Comparison of ENCODE assay signal across 1 cellular context in genomic region chr7:149147730-149148653, GRCh38.
TF ChIP-seq lines count a peak whose summit lies in the region.

No MANE protein-coding gene starts in this region.

TF ChIP-seq in GM12878, 131 proteins besides CTCF, POLR2A, EP300 and RAD21 (continued from another document and continues in another):
- TF ChIP-seq, protein P1, sequence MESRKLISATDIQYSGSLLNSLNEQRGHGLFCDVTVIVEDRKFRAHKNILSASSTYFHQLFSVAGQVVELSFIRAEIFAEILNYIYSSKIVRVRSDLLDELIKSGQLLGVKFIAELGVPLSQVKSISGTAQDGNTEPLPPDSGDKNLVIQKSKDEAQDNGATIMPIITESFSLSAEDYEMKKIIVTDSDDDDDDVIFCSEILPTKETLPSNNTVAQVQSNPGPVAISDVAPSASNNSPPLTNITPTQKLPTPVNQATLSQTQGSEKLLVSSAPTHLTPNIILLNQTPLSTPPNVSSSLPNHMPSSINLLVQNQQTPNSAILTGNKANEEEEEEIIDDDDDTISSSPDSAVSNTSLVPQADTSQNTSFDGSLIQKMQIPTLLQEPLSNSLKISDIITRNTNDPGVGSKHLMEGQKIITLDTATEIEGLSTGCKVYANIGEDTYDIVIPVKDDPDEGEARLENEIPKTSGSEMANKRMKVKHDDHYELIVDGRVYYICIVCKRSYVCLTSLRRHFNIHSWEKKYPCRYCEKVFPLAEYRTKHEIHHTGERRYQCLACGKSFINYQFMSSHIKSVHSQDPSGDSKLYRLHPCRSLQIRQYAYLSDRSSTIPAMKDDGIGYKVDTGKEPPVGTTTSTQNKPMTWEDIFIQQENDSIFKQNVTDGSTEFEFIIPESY (IDR thresholded peaks at IDR 0.05) = no peak
- TF ChIP-seq WRNIP1 (IDR thresholded peaks at IDR 0.05; ENCODE audit: borderline replicate concordance, low read depth, low read length) = no peak
- TF ChIP-seq MYC (IDR thresholded peaks at IDR 0.05; ENCODE audit: insufficient read depth, insufficient read length, insufficient replicate concordance, low read length, severe bottlenecking) = no peak
- no peak for TF ChIP-seq STAT3 (IDR thresholded peaks at IDR 0.05; ENCODE audit: low read depth, low read length)
- no peak for TF ChIP-seq ESRRA (IDR thresholded peaks at IDR 0.05; ENCODE audit: low read length)
- no peak for TF ChIP-seq CHD4 (IDR thresholded peaks at IDR 0.05)
- TF ChIP-seq SPI1 (IDR thresholded peaks at IDR 0.05; ENCODE audit: borderline replicate concordance, insufficient read depth, low read depth, low read length) = no peak
- TF ChIP-seq MYB (IDR thresholded peaks at IDR 0.05; ENCODE audit: borderline replicate concordance, low read depth, low read length) = no peak
- no peak for TF ChIP-seq SMC3 (IDR thresholded peaks at IDR 0.05; ENCODE audit: borderline replicate concordance, low read length)
- TF ChIP-seq CHD2 (IDR thresholded peaks at IDR 0.05; ENCODE audit: borderline replicate concordance, low read depth, low read length) = 0 out of 2 replicates have a peak, but pooled peaks have one; percentile 23
- no peak for TF ChIP-seq RBBP5 (conservative IDR thresholded peaks at IDR 0.05)
- no peak for TF ChIP-seq ELK1 (IDR thresholded peaks at IDR 0.05; ENCODE audit: low read depth, low read length)
- TF ChIP-seq NR2C2 (IDR thresholded peaks at IDR 0.05; ENCODE audit: borderline replicate concordance, control insufficient read depth, insufficient read length, low read depth) = no peak
- TF ChIP-seq ETV6 (conservative IDR thresholded peaks at IDR 0.05 in 1 of 2, IDR thresholded peaks at IDR 0.05 in 1 of 2; ENCODE audit: borderline replicate concordance in 1 of 2, low read depth in 1 of 2) = no peak
- no peak for TF ChIP-seq NBN (IDR thresholded peaks at IDR 0.05)
- TF ChIP-seq CBX5 (IDR thresholded peaks at IDR 0.05; ENCODE audit: low read depth) = peak; percentile 73; the same call in 1 of the 2 replicates
- peak in 1 of 2 experiments; percentile 68; a peak in 2 of 4 replicates for TF ChIP-seq BHLHE40 (IDR thresholded peaks at IDR 0.05; ENCODE audit: borderline replicate concordance in 1 of 2, low read depth in 2 of 2, low read length in 1 of 2)
- TF ChIP-seq E4F1 (IDR thresholded peaks at IDR 0.05; ENCODE audit: borderline replicate concordance, partially characterized antibody) = no peak
- no peak for TF ChIP-seq NRF1 (conservative IDR thresholded peaks at IDR 0.05; ENCODE audit: low read depth, low read length)
- 0 out of 2 replicates have a peak, but pooled peaks have one; percentile 6 for TF ChIP-seq PAX5 (IDR thresholded peaks at IDR 0.05; ENCODE audit: borderline replicate concordance, low read depth, low read length)
- TF ChIP-seq, protein P2, sequence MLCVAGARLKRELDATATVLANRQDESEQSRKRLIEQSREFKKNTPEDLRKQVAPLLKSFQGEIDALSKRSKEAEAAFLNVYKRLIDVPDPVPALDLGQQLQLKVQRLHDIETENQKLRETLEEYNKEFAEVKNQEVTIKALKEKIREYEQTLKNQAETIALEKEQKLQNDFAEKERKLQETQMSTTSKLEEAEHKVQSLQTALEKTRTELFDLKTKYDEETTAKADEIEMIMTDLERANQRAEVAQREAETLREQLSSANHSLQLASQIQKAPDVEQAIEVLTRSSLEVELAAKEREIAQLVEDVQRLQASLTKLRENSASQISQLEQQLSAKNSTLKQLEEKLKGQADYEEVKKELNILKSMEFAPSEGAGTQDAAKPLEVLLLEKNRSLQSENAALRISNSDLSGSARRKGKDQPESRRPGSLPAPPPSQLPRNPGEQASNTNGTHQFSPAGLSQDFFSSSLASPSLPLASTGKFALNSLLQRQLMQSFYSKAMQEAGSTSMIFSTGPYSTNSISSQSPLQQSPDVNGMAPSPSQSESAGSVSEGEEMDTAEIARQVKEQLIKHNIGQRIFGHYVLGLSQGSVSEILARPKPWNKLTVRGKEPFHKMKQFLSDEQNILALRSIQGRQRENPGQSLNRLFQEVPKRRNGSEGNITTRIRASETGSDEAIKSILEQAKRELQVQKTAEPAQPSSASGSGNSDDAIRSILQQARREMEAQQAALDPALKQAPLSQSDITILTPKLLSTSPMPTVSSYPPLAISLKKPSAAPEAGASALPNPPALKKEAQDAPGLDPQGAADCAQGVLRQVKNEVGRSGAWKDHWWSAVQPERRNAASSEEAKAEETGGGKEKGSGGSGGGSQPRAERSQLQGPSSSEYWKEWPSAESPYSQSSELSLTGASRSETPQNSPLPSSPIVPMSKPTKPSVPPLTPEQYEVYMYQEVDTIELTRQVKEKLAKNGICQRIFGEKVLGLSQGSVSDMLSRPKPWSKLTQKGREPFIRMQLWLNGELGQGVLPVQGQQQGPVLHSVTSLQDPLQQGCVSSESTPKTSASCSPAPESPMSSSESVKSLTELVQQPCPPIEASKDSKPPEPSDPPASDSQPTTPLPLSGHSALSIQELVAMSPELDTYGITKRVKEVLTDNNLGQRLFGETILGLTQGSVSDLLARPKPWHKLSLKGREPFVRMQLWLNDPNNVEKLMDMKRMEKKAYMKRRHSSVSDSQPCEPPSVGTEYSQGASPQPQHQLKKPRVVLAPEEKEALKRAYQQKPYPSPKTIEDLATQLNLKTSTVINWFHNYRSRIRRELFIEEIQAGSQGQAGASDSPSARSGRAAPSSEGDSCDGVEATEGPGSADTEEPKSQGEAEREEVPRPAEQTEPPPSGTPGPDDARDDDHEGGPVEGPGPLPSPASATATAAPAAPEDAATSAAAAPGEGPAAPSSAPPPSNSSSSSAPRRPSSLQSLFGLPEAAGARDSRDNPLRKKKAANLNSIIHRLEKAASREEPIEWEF (IDR thresholded peaks at IDR 0.05; ENCODE audit: insufficient replicate concordance, low read depth, low read length) = no peak
- TF ChIP-seq LARP7 (IDR thresholded peaks at IDR 0.05) = peak; percentile 33; the same call in 1 of the 2 replicates
- TF ChIP-seq ZBTB40 (IDR thresholded peaks at IDR 0.05; ENCODE audit: borderline replicate concordance) = no peak
- TF ChIP-seq POLR2AphosphoS2 (IDR thresholded peaks at IDR 0.05; ENCODE audit: low read depth, low read length) = no peak
- no peak for TF ChIP-seq KDM1A (IDR thresholded peaks at IDR 0.05; ENCODE audit: borderline replicate concordance)
- TF ChIP-seq MXI1 (IDR thresholded peaks at IDR 0.05; ENCODE audit: low read depth, low read length) = peak; percentile 49; the same call in 1 of the 2 replicates
- TF ChIP-seq SREBF2 (IDR thresholded peaks at IDR 0.05; ENCODE audit: low read length) = no peak
- TF ChIP-seq NR2F1 (conservative IDR thresholded peaks at IDR 0.05) = no peak
- TF ChIP-seq CEBPB (IDR thresholded peaks at IDR 0.05; ENCODE audit: borderline replicate concordance in 1 of 2, low read depth in 2 of 2, low read length in 2 of 2) = no peak
- no peak for TF ChIP-seq SMAD5 (IDR thresholded peaks at IDR 0.05; ENCODE audit: low read depth)
- no peak for TF ChIP-seq ZBED1 (IDR thresholded peaks at IDR 0.05; ENCODE audit: borderline replicate concordance)
- TF ChIP-seq EZH2 (IDR thresholded peaks at IDR 0.05; ENCODE audit: borderline replicate concordance, control insufficient read depth, low read depth, low read length) = no peak
- no peak for TF ChIP-seq ZNF274 (IDR thresholded peaks at IDR 0.05; ENCODE audit: insufficient read depth, insufficient read length)
- no peak for TF ChIP-seq CREM (IDR thresholded peaks at IDR 0.05; ENCODE audit: low read depth)
- TF ChIP-seq SMARCA5 (IDR thresholded peaks at IDR 0.05) = no peak
- TF ChIP-seq SREBF1 (IDR thresholded peaks at IDR 0.05; ENCODE audit: low read length) = no peak
- TF ChIP-seq YBX1 (IDR thresholded peaks at IDR 0.05) = no peak
- TF ChIP-seq ZNF384 (IDR thresholded peaks at IDR 0.05; ENCODE audit: borderline replicate concordance, low read depth, low read length) = no peak
- TF ChIP-seq HDAC6 (IDR thresholded peaks at IDR 0.05; ENCODE audit: unreplicated experiment) = no peak
- TF ChIP-seq RB1 (IDR thresholded peaks at IDR 0.05; ENCODE audit: borderline replicate concordance) = 0 out of 2 replicates have a peak, but pooled peaks have one; percentile 0
- TF ChIP-seq SIX5 (IDR thresholded peaks at IDR 0.05; ENCODE audit: low read depth, low read length, severe bottlenecking) = no peak
- no peak for TF ChIP-seq SUPT20H (IDR thresholded peaks at IDR 0.05; ENCODE audit: borderline replicate concordance, control insufficient read depth, low read depth, low read length)
- TF ChIP-seq, protein P3, sequence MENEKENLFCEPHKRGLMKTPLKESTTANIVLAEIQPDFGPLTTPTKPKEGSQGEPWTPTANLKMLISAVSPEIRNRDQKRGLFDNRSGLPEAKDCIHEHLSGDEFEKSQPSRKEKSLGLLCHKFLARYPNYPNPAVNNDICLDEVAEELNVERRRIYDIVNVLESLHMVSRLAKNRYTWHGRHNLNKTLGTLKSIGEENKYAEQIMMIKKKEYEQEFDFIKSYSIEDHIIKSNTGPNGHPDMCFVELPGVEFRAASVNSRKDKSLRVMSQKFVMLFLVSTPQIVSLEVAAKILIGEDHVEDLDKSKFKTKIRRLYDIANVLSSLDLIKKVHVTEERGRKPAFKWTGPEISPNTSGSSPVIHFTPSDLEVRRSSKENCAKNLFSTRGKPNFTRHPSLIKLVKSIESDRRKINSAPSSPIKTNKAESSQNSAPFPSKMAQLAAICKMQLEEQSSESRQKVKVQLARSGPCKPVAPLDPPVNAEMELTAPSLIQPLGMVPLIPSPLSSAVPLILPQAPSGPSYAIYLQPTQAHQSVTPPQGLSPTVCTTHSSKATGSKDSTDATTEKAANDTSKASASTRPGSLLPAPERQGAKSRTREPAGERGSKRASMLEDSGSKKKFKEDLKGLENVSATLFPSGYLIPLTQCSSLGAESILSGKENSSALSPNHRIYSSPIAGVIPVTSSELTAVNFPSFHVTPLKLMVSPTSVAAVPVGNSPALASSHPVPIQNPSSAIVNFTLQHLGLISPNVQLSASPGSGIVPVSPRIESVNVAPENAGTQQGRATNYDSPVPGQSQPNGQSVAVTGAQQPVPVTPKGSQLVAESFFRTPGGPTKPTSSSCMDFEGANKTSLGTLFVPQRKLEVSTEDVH (IDR thresholded peaks at IDR 0.05; ENCODE audit: low read depth, partially characterized antibody) = no peak
- no peak for TF ChIP-seq GABPA (IDR thresholded peaks at IDR 0.05; ENCODE audit: low read depth)
- TF ChIP-seq EGR1 (IDR thresholded peaks at IDR 0.05; ENCODE audit: borderline replicate concordance in 1 of 2, low read depth in 2 of 2, low read length in 2 of 2) = peak in 1 of 2 experiments; percentile 75; a peak in 1 of 3 replicates
- TF ChIP-seq YY1 (IDR thresholded peaks at IDR 0.05; ENCODE audit: low read depth, low read length) = peak; percentile 79
- TF ChIP-seq POLR2AphosphoS5 (IDR thresholded peaks at IDR 0.05; ENCODE audit: low read length) = no peak; the same call in 1 of the 2 replicates
- no peak for TF ChIP-seq DPF2 (IDR thresholded peaks at IDR 0.05)
